Comparison of ENCODE assay signal across 8 cellular contexts in the genomic region with DNA sequence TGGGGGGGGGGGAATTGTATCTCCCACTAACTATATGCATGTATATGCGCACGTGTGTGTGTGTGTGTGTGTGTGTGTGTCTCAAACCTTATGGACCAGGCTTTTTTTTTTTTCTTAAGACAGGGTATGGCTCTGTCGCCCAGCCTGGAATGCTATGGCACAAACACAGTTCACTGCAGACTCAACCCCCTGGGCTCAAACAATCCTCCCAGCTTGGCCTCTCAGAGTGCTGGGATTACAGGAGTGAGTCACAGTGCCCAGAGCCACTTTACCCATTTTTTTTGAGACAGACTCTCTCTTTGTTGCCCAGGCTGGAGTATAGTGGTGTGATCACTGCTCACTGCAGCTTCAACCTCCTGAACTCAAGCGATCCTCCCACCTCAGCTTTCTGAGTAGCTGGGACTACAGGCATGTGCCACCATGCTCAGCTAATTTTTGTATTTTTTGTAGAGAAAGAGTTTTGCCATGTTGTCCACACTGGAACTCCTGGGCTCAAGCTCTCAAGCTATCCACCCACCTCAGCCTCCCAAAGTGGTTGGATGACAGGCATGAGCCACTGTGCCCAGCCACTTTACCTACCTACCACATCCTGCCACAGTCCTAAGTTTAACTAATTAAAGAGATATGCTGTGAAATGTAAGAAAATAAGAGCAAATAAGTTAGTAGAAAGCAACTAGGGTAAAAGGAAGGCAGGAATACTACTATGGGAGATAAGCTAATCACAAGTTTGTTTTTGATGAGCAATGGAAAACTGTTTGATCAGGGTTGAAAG. TPM values are rescaled to one million over a fixed set of nuclear protein-coding genes. Genes with fewer than 3 reads are reported as not detected.
DNase-seq lines count a peak whose midpoint lies in the region; ATAC-seq and TF ChIP-seq lines count a peak whose summit lies in the region.

No MANE protein-coding gene starts in this region.

- H3K36me3 ChIP-seq in left ventricle myocardium inferior (peaks cover 4% of the 10 kb centered on the region), iPS-18a (ENCODE audit: control insufficient read depth, low read depth, low read length) (peaks cover 12% of the 10 kb centered on the region), tibial artery (no peaks in the 10 kb centered on the region)

- ATAC-seq in Right ventricle myocardium inferior (no peak), GM21447 (IDR thresholded peaks at IDR 0.05; ENCODE audit: unreplicated experiment) (no peak)

- H3K4me1 ChIP-seq in left ventricle myocardium inferior (peaks cover 44% of the 10 kb centered on the region), iPS-18a (ENCODE audit: control insufficient read depth, low read depth, low read length) (peaks cover 20% of the 10 kb centered on the region), tibial artery (peaks cover 0 to 29% (median 19%) of the 10 kb centered on the region in 4 donors)

- H3K27ac ChIP-seq in left ventricle myocardium inferior (replicated peaks) (peak overlapping the region; percentile 98), iPS-18a (ENCODE audit: low read length) (no peak overlapping the region), tibial artery (peak overlapping the region; percentile 8 to 98)

- intact Hi-C loops in left ventricle myocardium inferior (cut with micrococcal nuclease) (loop anchor here (10.0 kb wide), 1 partner anchor 104 kb away; no protein-coding TSS in a partner anchor), Right ventricle myocardium inferior (cut with DNase I) (no loop called here), tibial artery (cut with DNase I; ENCODE audit: low total_unique reads) (no loop called here)

- peaks cover 36% of the 10 kb centered on the region for H3K4me1 Mint-ChIP-seq in activated CD4-positive, alpha-beta memory T cell treated with anti-CD3 and anti-CD28 coated beads, Interleukin-2, amount 10 ng/mL, durations not matched to agents 7 days and 5 days

- H3K4me3 ChIP-seq in left ventricle myocardium inferior (peak overlapping the region; percentile 85), iPS-18a (ENCODE audit: low read length) (peak overlapping the region; percentile 84), tibial artery (peak overlapping the region; percentile 96 to 97)

- H3K9ac ChIP-seq in iPS-18a (ENCODE audit: low read length): no peak overlapping the region

- peaks cover 7% of the 10 kb centered on the region for H3K9me3 Mint-ChIP-seq in activated CD4-positive, alpha-beta memory T cell treated with anti-CD3 and anti-CD28 coated beads, Interleukin-2, amount 10 ng/mL, durations not matched to agents 7 days and 5 days

- H3K36me3 Mint-ChIP-seq in activated CD4-positive, alpha-beta memory T cell treated with anti-CD3 and anti-CD28 coated beads, Interleukin-2, amount 10 ng/mL, durations not matched to agents 7 days and 5 days (ENCODE audit: low read depth): peaks cover 55% of the 10 kb centered on the region

- POLR2A ChIA-PET in activated CD4-positive, alpha-beta memory T cell treated with anti-CD3 and anti-CD28 coated beads, Interleukin-2, amount 10 ng/mL, durations not matched to agents 7 days and 5 days (lab: Charles Lee): interaction anchor here (0.9 to 6.7 kb wide), 8 partner anchors 9 to 96 kb away, joined by 3 to 109 read pairs (median 7); a partner anchor contains a TSS

- H3K27me3 Mint-ChIP-seq in activated CD4-positive, alpha-beta memory T cell treated with anti-CD3 and anti-CD28 coated beads, Interleukin-2, amount 10 ng/mL, durations not matched to agents 7 days and 5 days: no peaks in the 10 kb centered on the region

- H3K27me3 ChIP-seq in left ventricle myocardium inferior (ENCODE audit: low read depth): no peaks in the 10 kb centered on the region
- H3K27me3 ChIP-seq in iPS-18a (ENCODE audit: control insufficient read depth, insufficient read depth, low read length): no peaks in the 10 kb centered on the region
- no peaks in the 10 kb centered on the region for H3K27me3 ChIP-seq in tibial artery

- H3K9me3 ChIP-seq in left ventricle myocardium inferior (replicated peaks) (no peaks in the 10 kb centered on the region), iPS-18a (ENCODE audit: control insufficient read depth, low read depth, low read length) (no peaks in the 10 kb centered on the region), tibial artery (no peaks in the 10 kb centered on the region)

- TF ChIP-seq CTCF in left ventricle myocardium inferior (IDR thresholded peaks at IDR 0.05; ENCODE audit: borderline replicate concordance) (no peak), tibial artery (IDR thresholded peaks at IDR 0.05) (no peak)

- H3K27ac Mint-ChIP-seq in activated CD4-positive, alpha-beta memory T cell treated with anti-CD3 and anti-CD28 coated beads, Interleukin-2, amount 10 ng/mL, durations not matched to agents 7 days and 5 days: peak overlapping the region; percentile 97

- CTCF ChIA-PET in activated CD4-positive, alpha-beta memory T cell treated with anti-CD3 and anti-CD28 coated beads, Interleukin-2, amount 10 ng/mL, durations not matched to agents 7 days and 5 days (lab: Charles Lee): interaction anchor here (1.0 to 1.3 kb wide), 2 partner anchors 8 to 78 kb away, joined by 4 to 5 read pairs; no protein-coding TSS in a partner anchor

- peak overlapping the region; percentile 86 for H3K4me3 Mint-ChIP-seq in activated CD4-positive, alpha-beta memory T cell treated with anti-CD3 and anti-CD28 coated beads, Interleukin-2, amount 10 ng/mL, durations not matched to agents 7 days and 5 days

- DNase-seq in left ventricle myocardium inferior (no peak), Right ventricle myocardium inferior (ENCODE audit: missing footprints) (no peak), tibial artery (no peak), NCI-H1694 (lab: John Stamatoyannopoulos, UW) (no peak), NCI-H774 (lab: John Stamatoyannopoulos, UW) (no peak)
- DNase-seq in activated CD4-positive, alpha-beta memory T cell treated with anti-CD3 and anti-CD28 coated beads, Interleukin-2, amount 10 ng/mL, durations not matched to agents 7 days and 5 days: peak; percentile 46

RNA-seq across cellular contexts. Expression of a gene that starts 2.4 kb away (rescaled TPM):
- total RNA-seq in left ventricle myocardium inferior (7.5 TPM), Right ventricle myocardium inferior (7.5 TPM)
- 10 to 100 TPM; 17.1 to 17.3 TPM for total RNA-seq in activated CD4-positive, alpha-beta memory T cell treated with anti-CD3 and anti-CD28 coated beads, Interleukin-2, amount 10 ng/mL, durations not matched to agents 7 days and 5 days
